Comparison of ENCODE assay signal across 18 cellular contexts in the genomic region with DNA sequence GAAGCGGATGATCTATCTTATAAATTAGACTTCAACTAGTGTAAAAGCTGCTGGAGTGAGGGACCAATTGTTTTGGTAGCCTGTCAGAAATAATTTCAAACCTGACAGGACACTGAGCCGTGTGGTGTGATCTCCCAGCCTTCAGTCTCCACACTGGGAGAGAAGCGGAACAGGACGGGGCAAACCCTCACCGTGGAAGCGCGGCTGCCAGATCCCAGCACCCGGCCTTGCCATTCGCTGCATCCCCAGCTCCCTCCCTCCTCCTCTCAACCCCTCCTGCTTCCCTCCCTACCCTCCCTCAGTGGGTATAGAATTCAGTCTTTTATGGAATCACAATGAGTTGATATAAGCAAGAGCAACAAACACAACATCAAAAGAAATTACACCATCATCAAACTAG.
"Had no signal": no experiment of that assay in that cellular context is flagged by ENCODE, and none has a peak within 500 bp of the region (broad histone marks: within the 10 kb centered on the region; RNA-seq: fewer than 3 reads in every experiment).

No MANE protein-coding gene starts in this region.

- H3K9me3 ChIP-seq: MG63 had no signal

- H3K4me3 ChIP-seq: MG63 had no signal

- DNase-seq: activated CD4-positive, alpha-beta T cell treated with anti-CD3 and anti-CD28 coated beads for 36 hours; activated CD4-positive, alpha-beta T cell treated with anti-CD3 and anti-CD28 coated beads, Interleukin-2, amount 50 U/mL, for 1 hour; activated CD8-positive, alpha-beta memory T cell treated with anti-CD3 and anti-CD28 coated beads, Interleukin-2, amount 50 U/mL, for 4 hours; activated CD8-positive, alpha-beta T cell treated with anti-CD3 and anti-CD28 coated beads for 36 hours; activated gamma-delta T cell treated with Interleukin-2 at 50 U/mL for 16 hours; activated naive CD4-positive, alpha-beta T cell treated with anti-CD3 and anti-CD28 coated beads, Interleukin-2, amount 10 ng/mL, durations not matched to agents 7 days and 5 days; activated naive CD8-positive, alpha-beta T cell treated with anti-CD3 and anti-CD28 coated beads for 36 hours; activated T-cell treated with anti-CD3 and anti-CD28 coated beads, Interleukin-2, amount 50 U/mL, for 72 hours; MG63; MV-4-11; NCI-H1417 treated with DMSO at 0.1 percent for 48 hours; NCI-H1694; NCI-H2029; NCI-H524; SHP77 treated with DMSO at 0.1 percent for 48 hours; T-helper 1 cell had no signal

- H3K4me1 Mint-ChIP-seq: activated CD4-positive, alpha-beta T cell treated with anti-CD3 and anti-CD28 coated beads for 36 hours; activated naive CD4-positive, alpha-beta T cell treated with anti-CD3 and anti-CD28 coated beads, Interleukin-2, amount 10 ng/mL, durations not matched to agents 7 days and 5 days; activated naive CD8-positive, alpha-beta T cell treated with anti-CD3 and anti-CD28 coated beads for 36 hours had no signal

- H3K9me3 Mint-ChIP-seq: activated T-cell treated with anti-CD3 and anti-CD28 coated beads, Interleukin-2, amount 50 U/mL, for 72 hours had no signal

- ATAC-seq: activated CD4-positive, alpha-beta T cell treated with anti-CD3 and anti-CD28 coated beads for 36 hours; activated CD8-positive, alpha-beta T cell treated with anti-CD3 and anti-CD28 coated beads for 36 hours; activated T-cell treated with anti-CD3 and anti-CD28 coated beads, Interleukin-2, amount 50 U/mL, for 72 hours had no signal

- H3K4me3 Mint-ChIP-seq: activated CD4-positive, alpha-beta T cell treated with anti-CD3 and anti-CD28 coated beads for 36 hours; activated CD8-positive, alpha-beta T cell treated with anti-CD3 and anti-CD28 coated beads for 36 hours; activated naive CD4-positive, alpha-beta T cell treated with anti-CD3 and anti-CD28 coated beads, Interleukin-2, amount 10 ng/mL, durations not matched to agents 7 days and 5 days; activated naive CD8-positive, alpha-beta T cell treated with anti-CD3 and anti-CD28 coated beads for 36 hours; activated T-cell treated with anti-CD3 and anti-CD28 coated beads, Interleukin-2, amount 50 U/mL, for 72 hours had no signal

- H3K36me3 Mint-ChIP-seq: activated naive CD4-positive, alpha-beta T cell treated with anti-CD3 and anti-CD28 coated beads, Interleukin-2, amount 10 ng/mL, durations not matched to agents 7 days and 5 days; activated naive CD8-positive, alpha-beta T cell treated with anti-CD3 and anti-CD28 coated beads for 36 hours had no signal

- H3K27ac ChIP-seq: VCaP had no signal

- H3K27ac Mint-ChIP-seq: activated CD4-positive, alpha-beta T cell treated with anti-CD3 and anti-CD28 coated beads for 36 hours; activated CD8-positive, alpha-beta T cell treated with anti-CD3 and anti-CD28 coated beads for 36 hours; activated naive CD4-positive, alpha-beta T cell treated with anti-CD3 and anti-CD28 coated beads, Interleukin-2, amount 10 ng/mL, durations not matched to agents 7 days and 5 days; activated naive CD8-positive, alpha-beta T cell treated with anti-CD3 and anti-CD28 coated beads for 36 hours; activated T-cell treated with anti-CD3 and anti-CD28 coated beads, Interleukin-2, amount 50 U/mL, for 72 hours; activated T-helper 2 cell treated with anti-CD3 and anti-CD28 coated beads, Interferon-gamma antibody, Interleukin-2, Interleukin-4, amounts not matched to agents 10 μg/mL and 5 μg/mL and 100 μg/mL, durations not matched to agents 14 hours and 24 hours and 36 hours had no signal

- H3K36me3 ChIP-seq: MG63 had no signal

- H3K27me3 Mint-ChIP-seq: activated CD4-positive, alpha-beta T cell treated with anti-CD3 and anti-CD28 coated beads for 36 hours; activated CD8-positive, alpha-beta T cell treated with anti-CD3 and anti-CD28 coated beads for 36 hours; activated naive CD4-positive, alpha-beta T cell treated with anti-CD3 and anti-CD28 coated beads, Interleukin-2, amount 10 ng/mL, durations not matched to agents 7 days and 5 days; activated naive CD8-positive, alpha-beta T cell treated with anti-CD3 and anti-CD28 coated beads for 36 hours had no signal

- H3K27me3 ChIP-seq: MG63 had no signal
